8 cellular contexts compared by ENCODE assay signal in genomic region chr15:101675796-101676582, GRCh38. TPM values are rescaled to one million over a fixed set of nuclear protein-coding genes. Genes with fewer than 3 reads are reported as not detected.
DNase-seq lines count a peak whose midpoint lies in the region; ATAC-seq and TF ChIP-seq lines count a peak whose summit lies in the region.

No MANE protein-coding gene starts in this region.

- no peaks in the 10 kb centered on the region for H3K4me1 ChIP-seq in Panc1 (ENCODE audit: control insufficient read depth, insufficient read depth, low read length)

- DNase-seq in EL: peak; percentile 75
- DNase-seq in Panc1 (ENCODE audit: low read depth, low spot score): no peak
- peak; percentile 70 to 83 for DNase-seq in foreskin fibroblast
- no peak for DNase-seq in HPDE6-E6E7 (ENCODE audit: extremely low spot score)
- DNase-seq in NCI-H510A (lab: John Stamatoyannopoulos, UW): no peak
- no peak for DNase-seq in NCI-H146 treated with DMSO at 0.1 percent for 48 hours (lab: John Stamatoyannopoulos, UW; ENCODE audit: unreplicated experiment)
- no peak for DNase-seq in activated CD8-positive, alpha-beta memory T cell treated with anti-CD3 and anti-CD28 coated beads for 24 hours

- in situ Hi-C loops in Panc1 (cut with HindIII; ENCODE audit: low pct_unique_long_range_greater_than_20kb, low sequenced_read_pairs): no loop called here

- H3K27me3 ChIP-seq in Panc1 (ENCODE audit: control insufficient read depth, insufficient read depth, low read length): no peaks in the 10 kb centered on the region

- no peaks in the 10 kb centered on the region for H3K9me3 ChIP-seq in Panc1 (ENCODE audit: control insufficient read depth, insufficient read depth, low read depth, low read length)

- no peak overlapping the region for H3K27ac ChIP-seq in Panc1 (ENCODE audit: low read length)

- 0 out of 2 replicates have a peak, but pooled peaks cover 2% of the 10 kb centered on the region for H3K36me3 ChIP-seq in Panc1 (ENCODE audit: control insufficient read depth, insufficient read depth, low read length)

- H3K4me3 ChIP-seq in Panc1 (ENCODE audit: low read depth in 2 of 2, low read length in 2 of 2) (no peak overlapping the region), foreskin fibroblast (ENCODE audit: low read depth in 1 of 2, low read length in 2 of 2) (peak overlapping the region in 1 of 2 donors; percentile 23)

- POLR2A ChIA-PET in Panc1 (lab: Charles Lee): interaction anchor here (0.7 kb wide), 1 partner anchor 436 kb away, joined by 4 read pairs; no protein-coding TSS in a partner anchor

- ATAC-seq in GM21576 (IDR thresholded peaks at IDR 0.05; ENCODE audit: unreplicated experiment): peak; percentile 93
- peak; percentile 70; the same call in 1 of the 2 replicates for ATAC-seq in Panc1

- CTCF ChIA-PET in Panc1 (lab: Charles Lee): no interaction called here

- TF ChIP-seq CTCF in Panc1 (IDR thresholded peaks at IDR 0.05) (no peak), foreskin fibroblast (IDR thresholded peaks at IDR 0.05; ENCODE audit: low read depth, low read length) (no peak)

- no TSS peak for BruUV-seq in Panc1 (replicated peaks; lab: Mats Ljungman, UMichigan)

- intact Hi-C loops in Panc1 (cut with micrococcal nuclease; ENCODE audit: unreplicated experiment): no loop called here

RNA-seq across cellular contexts. Expression of gene TM2D3, which starts 23.8 kb away (rescaled TPM):
- 53.4 TPM for total RNA-seq in Panc1 (2021; ENCODE audit: unreplicated experiment)
- polyA plus RNA-seq in Panc1 (2012; ENCODE audit: insufficient read length): 48.1 TPM

RNA-seq across cellular contexts. Expression of gene TARS3, which starts 48.3 kb away (rescaled TPM):
- total RNA-seq in Panc1 (2021; ENCODE audit: unreplicated experiment): 12.4 TPM
- polyA plus RNA-seq in Panc1 (2012; ENCODE audit: insufficient read length): 7.8 TPM

Comparison
In these comparisons a context has a peak if more than half of its experiments do, and no peak if none do; other contexts are left out.
1. DNase-seq: peak in EL (single experiment) and foreskin fibroblast (2 of 2); none in Panc1 (single experiment), HPDE6-E6E7 (single experiment), NCI-H510A (single experiment), NCI-H146 treated with DMSO at 0.1 percent for 48 hours (single experiment) and activated CD8-positive, alpha-beta memory T cell treated with anti-CD3 and anti-CD28 coated beads for 24 hours (single experiment).